6 cellular contexts compared by ENCODE assay signal in genomic region chr19:48873476-48874308, GRCh38. TPM values are rescaled to one million over a fixed set of nuclear protein-coding genes. Genes with fewer than 3 reads are reported as not detected.
DNase-seq lines count a peak whose midpoint lies in the region; ATAC-seq and TF ChIP-seq lines count a peak whose summit lies in the region.

No MANE protein-coding gene starts in this region.

- peak overlapping the region; percentile 99 for H3K4me3 Mint-ChIP-seq in progenitor cell of endocrine pancreas (ENCODE audit: low read depth)

- DNase-seq in OCI-LY7 (ENCODE audit: low spot score) (no peak), progenitor cell of endocrine pancreas (ENCODE audit: low spot score, unreplicated experiment) (no peak), SHP77 treated with DMSO at 0.1 percent for 48 hours (lab: John Stamatoyannopoulos, UW) (no peak), NCI-H2227 (lab: John Stamatoyannopoulos, UW; ENCODE audit: unreplicated experiment) (no peak)
- no peak for DNase-seq in effector memory CD4-positive, alpha-beta T cell

- peaks cover 8% of the 10 kb centered on the region; the same call in 1 of the 2 replicates for H3K9me3 ChIP-seq in OCI-LY7 (ENCODE audit: low read length)
- no peaks in the 10 kb centered on the region for H3K9me3 ChIP-seq in effector memory CD4-positive, alpha-beta T cell (ENCODE audit: control insufficient read depth, low read length)

- peak overlapping the region; percentile 99 for H3K27ac ChIP-seq in OCI-LY7 (ENCODE audit: low read depth, low read length, poor library complexity, severe bottlenecking)
- H3K27ac ChIP-seq in effector memory CD4-positive, alpha-beta T cell (ENCODE audit: insufficient read depth, low read length, poor library complexity, severe bottlenecking): peak overlapping the region; percentile 100

- POLR2A ChIA-PET in OCI-LY7 (lab: Charles Lee): interaction anchor here (1.1 to 1.7 kb wide), 3 partner anchors 21 to 79 kb away, joined by 3 read pairs; no protein-coding TSS in a partner anchor

- TF ChIP-seq CTCF in OCI-LY7 (conservative IDR thresholded peaks at IDR 0.05; ENCODE audit: low read length) (no peak), progenitor cell of endocrine pancreas (IDR thresholded peaks at IDR 0.05; ENCODE audit: unreplicated experiment) (no peak)

- CTCF ChIA-PET in OCI-LY7 (lab: Charles Lee; ENCODE audit: unreplicated experiment): interaction anchor here (1.1 kb wide), 1 partner anchor 31 kb away, joined by 4 read pairs; no protein-coding TSS in a partner anchor

- H4K20me1 ChIP-seq in OCI-LY7 (ENCODE audit: insufficient read depth, low read length): peaks cover 9% of the 10 kb centered on the region

- peak overlapping the region; percentile 100 for H3K27ac Mint-ChIP-seq in progenitor cell of endocrine pancreas

- H3K4me1 Mint-ChIP-seq in progenitor cell of endocrine pancreas (ENCODE audit: low read depth): peaks cover 32% of the 10 kb centered on the region

- H3K9me3 Mint-ChIP-seq in progenitor cell of endocrine pancreas (ENCODE audit: low read depth): no peaks in the 10 kb centered on the region

- intact Hi-C loops in OCI-LY7 (cut with micrococcal nuclease; ENCODE audit: unreplicated experiment): loop anchor here (1.0 kb wide), 1 partner anchor 92 kb away; the partner anchor contains the start of gene FTL

- H3K9me2 ChIP-seq in OCI-LY7 (ENCODE audit: insufficient read depth, low read length): no peaks in the 10 kb centered on the region

- no peak for ATAC-seq in GM19328 (IDR thresholded peaks at IDR 0.05; ENCODE audit: unreplicated experiment)

- no peak overlapping the region for H2AFZ ChIP-seq in OCI-LY7 (ENCODE audit: low read length)

- H3K36me3 ChIP-seq in OCI-LY7 (ENCODE audit: insufficient read depth, low read length): peaks cover 41% of the 10 kb centered on the region
- H3K36me3 ChIP-seq in effector memory CD4-positive, alpha-beta T cell (ENCODE audit: control insufficient read depth, insufficient read depth, low read length): peaks cover 33% of the 10 kb centered on the region

- no TSS peak for BruUV-seq in OCI-LY7 (replicated peaks; lab: Mats Ljungman, UMichigan)

- H3K27me3 ChIP-seq in effector memory CD4-positive, alpha-beta T cell (replicated peaks; ENCODE audit: control insufficient read depth, insufficient read depth, low read length, poor library complexity, severe bottlenecking): no peaks in the 10 kb centered on the region

- H3K4me1 ChIP-seq in OCI-LY7 (ENCODE audit: insufficient read depth, low read length, poor library complexity, severe bottlenecking): peaks cover 59% of the 10 kb centered on the region
- H3K4me1 ChIP-seq in effector memory CD4-positive, alpha-beta T cell (ENCODE audit: control insufficient read depth, insufficient read depth, low read length, poor library complexity, severe bottlenecking): peaks cover 34% of the 10 kb centered on the region

- H3K36me3 Mint-ChIP-seq in progenitor cell of endocrine pancreas (ENCODE audit: insufficient read depth): peaks cover 29% of the 10 kb centered on the region

- no peaks in the 10 kb centered on the region for H3K27me3 Mint-ChIP-seq in progenitor cell of endocrine pancreas

- peak overlapping the region; percentile 84 for H3K4me3 ChIP-seq in OCI-LY7 (ENCODE audit: low read depth, low read length, poor library complexity, severe bottlenecking)
- peak overlapping the region; percentile 99 for H3K4me3 ChIP-seq in effector memory CD4-positive, alpha-beta T cell (ENCODE audit: insufficient read depth, low read depth, low read length, poor library complexity, severe bottlenecking)

- peaks cover 30% of the 10 kb centered on the region for H3K79me2 ChIP-seq in OCI-LY7 (ENCODE audit: insufficient read depth, low read depth, low read length)

- peak overlapping the region; percentile 99 for H3K4me2 ChIP-seq in OCI-LY7 (ENCODE audit: low read length)

RNA-seq across cellular contexts. Expression of gene PPP1R15A, which starts 1.5 kb away (rescaled TPM):
- total RNA-seq in OCI-LY7 (2014; rRNA removed; shearing (Covaris generic)): 31.5 and 31.7 TPM in 2 replicates
- total RNA-seq in OCI-LY7 (2022) (23.4 and 23.8 TPM in 2 replicates), progenitor cell of endocrine pancreas (44.5 and 48.9 TPM in 2 replicates)

RNA-seq across cellular contexts. Expression of gene PLEKHA4, which starts 5.3 kb away (rescaled TPM):
- total RNA-seq in OCI-LY7 (2014; rRNA removed; shearing (Covaris generic)): 4.7 and 8.4 TPM in 2 replicates
- total RNA-seq in OCI-LY7 (2022): 8.1 and 8.8 TPM in 2 replicates
- 8.5 and 11.7 TPM in 2 replicates for total RNA-seq in progenitor cell of endocrine pancreas

RNA-seq across cellular contexts. Expression of gene TULP2, which starts 24.9 kb away (rescaled TPM):
- total RNA-seq in OCI-LY7 (2014; rRNA removed; shearing (Covaris generic)): 0.47 TPM in 1 of 2 replicates, not detected in the other
- total RNA-seq in OCI-LY7 (2022) (1.6 and 2.9 TPM in 2 replicates), progenitor cell of endocrine pancreas (0.46 TPM in 1 of 2 replicates, not detected in the other)

RNA-seq across cellular contexts. Expression of gene NUCB1, which starts 26.4 kb away (rescaled TPM):
- 72.6 and 88.7 TPM in 2 replicates for total RNA-seq in OCI-LY7 (2014; rRNA removed; shearing (Covaris generic))
- total RNA-seq in OCI-LY7 (2022) (73.6 and 85.3 TPM in 2 replicates), progenitor cell of endocrine pancreas (149 and 165 TPM in 2 replicates)

RNA-seq across cellular contexts. Expression of gene HSD17B14, which starts 37.4 kb away (rescaled TPM):
- total RNA-seq in OCI-LY7 (2014; rRNA removed; shearing (Covaris generic)): 4.5 and 4.9 TPM in 2 replicates
- total RNA-seq in OCI-LY7 (2022) (1.8 and 3.2 TPM in 2 replicates), progenitor cell of endocrine pancreas (20.5 and 22.1 TPM in 2 replicates)
